34 cellular contexts compared by ENCODE assay signal in genomic region chr20:30175681-30176080, GRCh38.
"Had no signal": no experiment of that assay in that cellular context is flagged by ENCODE, and none has a peak within 500 bp of the region (broad histone marks: within the 10 kb centered on the region; RNA-seq: fewer than 3 reads in every experiment).

No MANE protein-coding gene starts in this region.

- DNase-seq: Karpas-422, Kasumi-1, KG1, MG63, MM.1S, MV-4-11, NCI-H1048, NCI-H1092, NCI-H1092 treated with DMSO at 0.1 percent for 48 hours, NCI-H1105, NCI-H1105 treated with DMSO at 0.1 percent for 48 hours, NCI-H1417, NCI-H1417 treated with DMSO at 0.1 percent for 48 hours, NCI-H1436, NCI-H1436 treated with DMSO at 0.1 percent for 48 hours, NCI-H146, NCI-H1694, NCI-H1694 treated with DMSO at 0.1 percent for 48 hours, NCI-H187, NCI-H187 treated with DMSO at 0.1 percent for 48 hours, NCI-H1930, NCI-H2029, NCI-H2029 treated with DMSO at 0.1 percent for 48 hours, NCI-H2081, NCI-H2081 treated with DMSO at 0.1 percent for 48 hours, NCI-H2107, NCI-H2171, NCI-H2171 treated with DMSO at 0.1 percent for 48 hours, NCI-H2227 treated with DMSO at 0.1 percent for 48 hours, NCI-H226, NCI-H345, NCI-H446, NCI-H446 treated with DMSO at 0.1 percent for 48 hours had no signal

- H3K9ac ChIP-seq: KMS-11 had no signal

- H3K27me3 ChIP-seq: MG63 had no signal

- H3K27ac ChIP-seq: KMS-11 had no signal

- H3K9me3 ChIP-seq: MG63 had no signal

- H3K4me3 ChIP-seq: MG63 had no signal

- H3K36me3 ChIP-seq: MG63 had no signal
